Comparison of ENCODE assay signal across 8 cellular contexts in the genomic region with DNA sequence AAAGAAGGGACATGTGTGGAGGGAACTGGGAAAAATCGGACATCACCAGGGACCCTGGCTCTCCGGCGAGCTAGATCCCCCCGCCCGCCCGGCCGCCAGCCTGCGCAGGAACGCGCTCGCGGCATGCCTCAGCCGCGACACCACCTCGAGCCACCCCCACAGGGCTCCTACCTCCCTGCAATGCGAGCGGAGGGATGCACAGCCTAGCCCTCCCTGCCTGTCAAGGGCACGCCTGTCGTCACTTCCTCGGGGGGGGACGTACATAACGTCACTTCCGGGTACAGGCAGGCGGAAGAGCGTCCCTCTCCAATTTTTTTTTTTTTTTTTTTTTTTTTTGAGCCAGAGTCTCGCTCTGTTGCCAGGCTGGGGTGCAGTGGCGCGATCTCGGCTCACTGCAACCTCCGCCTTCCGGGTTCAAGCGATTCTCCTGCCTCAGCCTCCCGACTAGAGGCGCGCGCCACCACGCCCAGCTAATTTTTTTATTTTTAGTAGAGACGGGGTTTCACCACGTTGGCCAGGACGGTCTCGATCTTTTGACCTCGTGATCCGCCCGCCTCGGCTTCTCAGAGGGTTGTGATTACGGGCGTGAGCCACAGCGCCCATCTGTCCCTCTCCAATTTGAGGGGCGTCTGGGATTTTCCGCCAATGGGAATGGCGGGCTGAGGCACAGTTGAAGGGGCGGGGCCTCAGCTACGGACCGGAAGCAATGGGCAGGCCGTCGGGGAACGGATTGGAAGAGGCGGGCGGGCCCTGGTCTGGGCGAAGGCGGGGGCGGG. TPM values are rescaled to one million over a fixed set of nuclear protein-coding genes. Genes with fewer than 3 reads are reported as not detected.
DNase-seq lines count a peak whose midpoint lies in the region; ATAC-seq lines count a peak whose summit lies in the region.

A gene with protein sequence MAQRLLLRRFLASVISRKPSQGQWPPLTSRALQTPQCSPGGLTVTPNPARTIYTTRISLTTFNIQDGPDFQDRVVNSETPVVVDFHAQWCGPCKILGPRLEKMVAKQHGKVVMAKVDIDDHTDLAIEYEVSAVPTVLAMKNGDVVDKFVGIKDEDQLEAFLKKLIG (minus strand): TSS at position 248 of the 776 bp plus-strand sequence. CDS start 803 bp downstream, outside the sequence.

- peak; percentile 97 to 99 (median 97) for DNase-seq in CD4-positive, alpha-beta memory T cell
- peak; percentile 79 for DNase-seq in HS-5 (ENCODE audit: low read depth)
- peak; percentile 95 for DNase-seq in NK-92 treated with Interleukin-12 subunit alpha and Interleukin-12 subunit beta, amount 100 ng/mL, for 24 hours (lab: John Stamatoyannopoulos, UW)
- DNase-seq in activated CD8-positive, alpha-beta memory T cell treated with anti-CD3 and anti-CD28 coated beads for 24 hours, result peak; percentile 98
- peak; percentile 96 for DNase-seq in effector CD4-positive, alpha-beta T cell
- peak; percentile 97 to 98 for DNase-seq in lung microvascular endothelial cell (ENCODE audit: low read depth in 2 of 2)
- DNase-seq in stimulated activated CD4-positive, alpha-beta T cell treated with anti-CD3 and anti-CD28 coated beads, TNF-alpha, amount 100 ng/mL, for 48 hours (ENCODE audit: low read depth in 3 of 3), result peak; percentile 91 to 99 (median 93)

- H3K4me1 Mint-ChIP-seq in CD4-positive, alpha-beta memory T cell, result peaks cover 12 to 31% (median 17%) of the 10 kb centered on the region in 4 donors

- peaks cover 0 to 3% of the 10 kb centered on the region in 2 donors for H3K27me3 Mint-ChIP-seq in CD4-positive, alpha-beta memory T cell

- H3K27ac ChIP-seq in CD4-positive, alpha-beta memory T cell (ENCODE audit: low read depth, low read length), result peak within 1 kb of the TSS; percentile 80

- peak; percentile 79 for ATAC-seq in GM19467 (IDR thresholded peaks at IDR 0.05; ENCODE audit: unreplicated experiment)

- H3K9me3 Mint-ChIP-seq in CD4-positive, alpha-beta memory T cell, result no peaks in the 10 kb centered on the region

- H3K36me3 ChIP-seq in CD4-positive, alpha-beta memory T cell (ENCODE audit: insufficient read depth, low read length), result peaks cover 23% of the 10 kb centered on the region

- H3K4me1 ChIP-seq in CD4-positive, alpha-beta memory T cell (ENCODE audit: insufficient read depth, low read length), result peaks cover 22% of the 10 kb centered on the region

- peaks cover 9 to 25% of the 10 kb centered on the region in 2 donors for H3K36me3 Mint-ChIP-seq in CD4-positive, alpha-beta memory T cell

- H3K27me3 ChIP-seq in CD4-positive, alpha-beta memory T cell (ENCODE audit: insufficient read depth, low read length), result no peaks in the 10 kb centered on the region

- peak within 1 kb of the TSS; percentile 80 to 86 for H3K4me3 ChIP-seq in CD4-positive, alpha-beta memory T cell (ENCODE audit: low read length in 2 of 2)

- peak within 1 kb of the TSS; percentile 93 to 100 (median 99) for H3K27ac Mint-ChIP-seq in CD4-positive, alpha-beta memory T cell

- no peaks in the 10 kb centered on the region for H3K9me3 ChIP-seq in CD4-positive, alpha-beta memory T cell (ENCODE audit: control insufficient read depth in 1 of 2, low read length in 2 of 2)

- CTCF ChIA-PET in CD4-positive, alpha-beta memory T cell (lab: Charles Lee; ENCODE audit: partially characterized antibody), result interaction anchor here (3.2 to 3.5 kb wide), 2 partner anchors 11 to 181 kb away, joined by 13 to 16 read pairs; no protein-coding TSS in a partner anchor

- peak within 1 kb of the TSS; percentile 90 to 100 (median 98) for H3K4me3 Mint-ChIP-seq in CD4-positive, alpha-beta memory T cell

- intact Hi-C loops in CD4-positive, alpha-beta memory T cell (cut with micrococcal nuclease), result loop anchor here (1.0 to 10.0 kb wide), 6 partner anchors 26 to 417 kb away; partner anchors contain the start of genes EIF3D and FOXRED2

- POLR2A ChIA-PET in CD4-positive, alpha-beta memory T cell (lab: Charles Lee; ENCODE audit: partially characterized antibody), result interaction anchor here (0.6 to 2.8 kb wide), 30 partner anchors 9 to 833 kb away, joined by 3 to 33 read pairs (median 5); partner anchors contain the start of genes APOL2, APOL6, EIF3D and MYH9

RNA-seq across cellular contexts. Expression of the gene that starts here (rescaled TPM):
- 10 to 100 TPM; 33.5 to 34.5 TPM for total RNA-seq in CD4-positive, alpha-beta memory T cell
- polyA plus RNA-seq in CD4-positive, alpha-beta memory T cell, result 100 to 1,000 TPM; 103 to 148 TPM
- 16.1 and 21.2 TPM in 2 replicates for total RNA-seq in lung microvascular endothelial cell

Comparison
In these comparisons a context has a peak if more than half of its experiments do, and no peak if none do; other contexts are left out.
1. Peak in every context shown above with its lines: DNase-seq, ATAC-seq, H3K4me3 ChIP-seq and H3K27ac ChIP-seq.